Comparison of ENCODE assay signal across 9 cellular contexts in genomic region chr18:4270988-4271387, GRCh38.
"Had no signal": no experiment of that assay in that cellular context is flagged by ENCODE, and none has a peak within 500 bp of the region (broad histone marks: within the 10 kb centered on the region; RNA-seq: fewer than 3 reads in every experiment).

No MANE protein-coding gene starts in this region.

- H3K9ac ChIP-seq: KMS-11 had no signal

- H3K4me3 Mint-ChIP-seq: IgD-negative memory B cell had no signal

- FAIRE-seq: HepG2, HTR-8/SVneo, K562 had no signal

- ATAC-seq: HepG2, K562 had no signal

- H3K4me1 Mint-ChIP-seq: IgD-negative memory B cell had no signal

- H3K4me3 ChIP-seq: K562 had no signal

- H3K36me3 Mint-ChIP-seq: IgD-negative memory B cell had no signal

- H3K27ac ChIP-seq: HL-60, KMS-11 had no signal

- H3K4me2 ChIP-seq: KMS-11 had no signal

- DNase-seq: IMR-90, KBM-7, KG1 had no signal

- H3K27ac Mint-ChIP-seq: IgD-negative memory B cell had no signal

- H3K27me3 Mint-ChIP-seq: IgD-negative memory B cell had no signal
